In genomic region chr1:188594542-188595235, GRCh38 we compare ENCODE assay signal across 18 cellular contexts.
DNase-seq lines count a peak whose midpoint lies in the region; ATAC-seq, FAIRE-seq and TF ChIP-seq lines count a peak whose summit lies in the region.
"Had no signal": no experiment of that assay in that cellular context is flagged by ENCODE, and none has a peak within 500 bp of the region (broad histone marks: within the 10 kb centered on the region; RNA-seq: fewer than 3 reads in every experiment).

No MANE protein-coding gene starts in this region.

- ATAC-seq in HepG2: no peak
- ATAC-seq in right lobe of liver: no peak
- ATAC-seq in Panc1: no peak
- ATAC-seq in GM21447 (IDR thresholded peaks at IDR 0.05; ENCODE audit: unreplicated experiment): no peak
- ATAC-seq in GM18868 (IDR thresholded peaks at IDR 0.05; ENCODE audit: unreplicated experiment): no peak
- ATAC-seq in GM19455 (IDR thresholded peaks at IDR 0.05; ENCODE audit: unreplicated experiment): no peak
- ATAC-seq: activated CD4-positive, CD25-positive, alpha-beta regulatory T cell treated with anti-CD3 and anti-CD28 coated beads, Interleukin-2, amount 50 U/mL, for 24 hours had no signal

- H3K27ac ChIP-seq in HepG2 (ENCODE audit: extremely low read length, insufficient read depth, low read length) (no peak overlapping the region), right lobe of liver (no peak overlapping the region), Panc1 (ENCODE audit: low read length) (no peak overlapping the region)
- H3K27ac ChIP-seq: esophagus squamous epithelium, PC-9, vagina had no signal

- TF ChIP-seq EP300 in HepG2 (IDR thresholded peaks at IDR 0.05; ENCODE audit: low read depth in 2 of 2, low read length in 2 of 2) (no peak), HepG2 (CRISPR knock-in tag; IDR thresholded peaks at IDR 0.05; ENCODE audit: borderline replicate concordance) (no peak)

- 0 out of 2 replicates have a peak, but pooled peaks have one; percentile 3 for TF ChIP-seq CTCF in HepG2 (CRISPR knock-in tag; IDR thresholded peaks at IDR 0.05)
- no peak for TF ChIP-seq CTCF in right lobe of liver (IDR thresholded peaks at IDR 0.05)
- TF ChIP-seq CTCF in Panc1 (IDR thresholded peaks at IDR 0.05): peak; percentile 36; the same call in 1 of the 2 replicates
- peak; percentile 51 for TF ChIP-seq CTCF in epithelial cell of proximal tubule (conservative IDR thresholded peaks at IDR 0.05; ENCODE audit: low read depth, low read length)

- TF ChIP-seq POLR2A in HepG2 (IDR thresholded peaks at IDR 0.05; ENCODE audit: insufficient read depth in 1 of 2, low read depth in 2 of 2, low read length in 2 of 2) (no peak), right lobe of liver (IDR thresholded peaks at IDR 0.05) (no peak)

- 9% methylated on average over 5 of the region's 5 CpGs for WGBS in HepG2 (ENCODE audit: low lambda C conversion rate)
- whole genome bisulfite sequencing in right lobe of liver (ENCODE audit: insufficient coverage, low coverage, low lambda C conversion rate, missing lambda C conversion rate): 28% methylated on average over 5 of the region's 5 CpGs

- no peaks in the 10 kb centered on the region for H3K36me3 Mint-ChIP-seq in activated T-cell treated with anti-CD3 and anti-CD28 coated beads, Interleukin-2, amount 50 U/mL, for 24 hours (ENCODE audit: low read depth)
- H3K36me3 Mint-ChIP-seq: CD4-positive, alpha-beta memory T cell had no signal

- H2AFZ ChIP-seq in HepG2 (ENCODE audit: low read length): no peak overlapping the region
- H2AFZ ChIP-seq: PC-9 had no signal

- CTCF ChIA-PET in HepG2 (lab: Yijun Ruan, JAX; ENCODE audit: low intra/inter-chr PET ratio, low total read pairs): no interaction called here
- CTCF ChIA-PET in Panc1 (lab: Charles Lee): no interaction called here

- TF ChIP-seq RAD21 in HepG2 (CRISPR knock-in tag; IDR thresholded peaks at IDR 0.05): no peak

- DNase-seq in HepG2 (ENCODE audit: low spot score) (no peak), right lobe of liver (no peak), Panc1 (ENCODE audit: low read depth, low spot score) (no peak), epithelial cell of proximal tubule (ENCODE audit: low read depth) (no peak)
- DNase-seq in activated T-cell treated with anti-CD3 and anti-CD28 coated beads, Interleukin-2, amount 50 U/mL, for 24 hours: no peak
- DNase-seq: CD4-positive, alpha-beta memory T cell; esophagus squamous epithelium; MG63; NCI-H774; PC-9; substantia nigra; T-helper 9 cell had no signal

- H4K20me1 ChIP-seq in HepG2 (ENCODE audit: insufficient read depth, low read length): no peaks in the 10 kb centered on the region

- no peak overlapping the region for H3K4me3 ChIP-seq in HepG2 (replicated peaks in 1 of 3; ENCODE audit: insufficient read depth in 1 of 3, low read depth in 2 of 3, low read length in 3 of 3)
- no peak overlapping the region for H3K4me3 ChIP-seq in right lobe of liver
- no peak overlapping the region for H3K4me3 ChIP-seq in Panc1 (ENCODE audit: low read depth in 2 of 2, low read length in 2 of 2)
- H3K4me3 ChIP-seq in epithelial cell of proximal tubule (ENCODE audit: low read depth, low read length): no peak overlapping the region
- H3K4me3 ChIP-seq: esophagus squamous epithelium, MG63, PC-9, vagina had no signal

- H3K36me3 ChIP-seq in HepG2 (replicated peaks in 1 of 2; ENCODE audit: control insufficient read depth in 1 of 2, insufficient read depth in 2 of 2, low read length in 2 of 2) (no peaks in the 10 kb centered on the region), right lobe of liver (no peaks in the 10 kb centered on the region), Panc1 (ENCODE audit: control insufficient read depth, insufficient read depth, low read length) (no peaks in the 10 kb centered on the region)
- H3K36me3 ChIP-seq: esophagus squamous epithelium, MG63, vagina had no signal

- intact Hi-C loops in HepG2 (cut with micrococcal nuclease; ENCODE audit: unreplicated experiment): loop anchor here (5.0 kb wide), 1 partner anchor 667 kb away; no protein-coding TSS in a partner anchor
- intact Hi-C loops in right lobe of liver (cut with DNase I): no loop called here
- intact Hi-C loops in Panc1 (cut with micrococcal nuclease; ENCODE audit: unreplicated experiment): no loop called here

- no peaks in the 10 kb centered on the region for H3K4me1 ChIP-seq in HepG2 (ENCODE audit: insufficient read depth, low read length)
- no peaks in the 10 kb centered on the region for H3K4me1 ChIP-seq in right lobe of liver
- no peaks in the 10 kb centered on the region for H3K4me1 ChIP-seq in Panc1 (ENCODE audit: control insufficient read depth, insufficient read depth, low read length)
- H3K4me1 ChIP-seq: esophagus squamous epithelium, vagina had no signal

- H3K27me3 Mint-ChIP-seq in activated T-cell treated with anti-CD3 and anti-CD28 coated beads, Interleukin-2, amount 50 U/mL, for 24 hours: no peaks in the 10 kb centered on the region
- H3K27me3 Mint-ChIP-seq: CD4-positive, alpha-beta memory T cell had no signal

- no peak overlapping the region for H3K4me3 Mint-ChIP-seq in activated T-cell treated with anti-CD3 and anti-CD28 coated beads, Interleukin-2, amount 50 U/mL, for 24 hours
- H3K4me3 Mint-ChIP-seq: activated T-helper 1 cell treated with anti-CD3 and anti-CD28 coated beads, Interleukin-12 subunit alpha, Interleukin-12 subunit beta, Interleukin-2, Interleukin-4 antibody, amounts not matched to agents 30 ng/mL and 10 ng/mL and 1 ng/mL, durations not matched to agents 14 hours and 24 hours and 36 hours; CD4-positive, alpha-beta memory T cell had no signal

- H3K9ac ChIP-seq in HepG2 (ENCODE audit: insufficient read depth, low read depth, low read length): no peak overlapping the region

- H3K27me3 ChIP-seq in HepG2 (ENCODE audit: control insufficient read depth in 1 of 2, insufficient read depth in 2 of 2, low read length in 2 of 2): no peaks in the 10 kb centered on the region
- H3K27me3 ChIP-seq in right lobe of liver: no peaks in the 10 kb centered on the region
- no peaks in the 10 kb centered on the region for H3K27me3 ChIP-seq in Panc1 (ENCODE audit: control insufficient read depth, insufficient read depth, low read length)
- H3K27me3 ChIP-seq: esophagus squamous epithelium, MG63, vagina had no signal

- H3K79me2 ChIP-seq in HepG2 (ENCODE audit: insufficient read depth, low read length): no peaks in the 10 kb centered on the region

- no peaks in the 10 kb centered on the region for H3K4me1 Mint-ChIP-seq in activated T-cell treated with anti-CD3 and anti-CD28 coated beads, Interleukin-2, amount 50 U/mL, for 24 hours (ENCODE audit: low read depth)
- H3K4me1 Mint-ChIP-seq: CD4-positive, alpha-beta memory T cell had no signal

- POLR2A ChIA-PET in HepG2 (lab: Yijun Ruan, JAX): no interaction called here
- POLR2A ChIA-PET in Panc1 (lab: Charles Lee): no interaction called here

- no TSS peak for BruUV-seq in HepG2 (replicated peaks; lab: Mats Ljungman, UMichigan)
- BruUV-seq in Panc1 (replicated peaks; lab: Mats Ljungman, UMichigan): no TSS peak

- H3K9me3 Mint-ChIP-seq in activated T-cell treated with anti-CD3 and anti-CD28 coated beads, Interleukin-2, amount 50 U/mL, for 24 hours: peaks cover 9% of the 10 kb centered on the region
- H3K9me3 Mint-ChIP-seq: activated T-helper 1 cell treated with anti-CD3 and anti-CD28 coated beads, Interleukin-12 subunit alpha, Interleukin-12 subunit beta, Interleukin-2, Interleukin-4 antibody, amounts not matched to agents 30 ng/mL and 10 ng/mL and 1 ng/mL, durations not matched to agents 14 hours and 24 hours and 36 hours had no signal

- in situ Hi-C loops in HepG2 (cut with HindIII; ENCODE audit: extremely low pct_ligation_motif_present, low pct_unique_long_range_greater_than_20kb): no loop called here
- in situ Hi-C loops in Panc1 (cut with HindIII; ENCODE audit: low pct_unique_long_range_greater_than_20kb, low sequenced_read_pairs): no loop called here

- FAIRE-seq in HepG2 (lab: Jason Lieb, UNC): no peak

- H3K4me2 ChIP-seq in HepG2 (ENCODE audit: low read depth, low read length): no peak overlapping the region
- H3K4me2 ChIP-seq: PC-9 had no signal

- H3K9me3 ChIP-seq in HepG2 (ENCODE audit: low read length): no peaks in the 10 kb centered on the region
- H3K9me3 ChIP-seq in right lobe of liver: no peaks in the 10 kb centered on the region
- H3K9me3 ChIP-seq in Panc1 (ENCODE audit: control insufficient read depth, insufficient read depth, low read depth, low read length): no peaks in the 10 kb centered on the region
- H3K9me3 ChIP-seq: esophagus squamous epithelium, MG63, vagina had no signal

- H3K27ac Mint-ChIP-seq in activated T-cell treated with anti-CD3 and anti-CD28 coated beads, Interleukin-2, amount 50 U/mL, for 24 hours: no peak overlapping the region
- H3K27ac Mint-ChIP-seq: activated T-helper 1 cell treated with anti-CD3 and anti-CD28 coated beads, Interleukin-12 subunit alpha, Interleukin-12 subunit beta, Interleukin-2, Interleukin-4 antibody, amounts not matched to agents 30 ng/mL and 10 ng/mL and 1 ng/mL, durations not matched to agents 14 hours and 24 hours and 36 hours; CD4-positive, alpha-beta memory T cell had no signal

TF ChIP-seq in HepG2, 621 proteins besides CTCF, POLR2A, EP300 and RAD21:
- TF ChIP-seq MLLT10 (CRISPR knock-in tag; IDR thresholded peaks at IDR 0.05): no peak
- TF ChIP-seq STAG1 (CRISPR knock-in tag; IDR thresholded peaks at IDR 0.05): peak; percentile 16; the same call in 1 of the 2 replicates

Comparison
In these comparisons a context has a peak if more than half of its experiments do, and no peak if none do; other contexts are left out.
1. CTCF ChIP-seq: peak in HepG2 (single experiment), Panc1 (single experiment) and epithelial cell of proximal tubule (single experiment); none in right lobe of liver (0 of 4).